In genomic region chr11:29260939-29261705, GRCh38 we compare ENCODE assay signal across 13 cellular contexts.
DNase-seq lines count a peak whose midpoint lies in the region; ATAC-seq and TF ChIP-seq lines count a peak whose summit lies in the region.
"Had no signal": no experiment of that assay in that cellular context is flagged by ENCODE, and none has a peak within 500 bp of the region (broad histone marks: within the 10 kb centered on the region; RNA-seq: fewer than 3 reads in every experiment).

No MANE protein-coding gene starts in this region.

- ATAC-seq in sciatic nerve: no peak

- H3K36me3 Mint-ChIP-seq in mesothelial cell of epicardium: no peaks in the 10 kb centered on the region

- no peaks in the 10 kb centered on the region for H3K4me1 Mint-ChIP-seq in mesothelial cell of epicardium

- H3K4me3 ChIP-seq in choroid plexus epithelial cell (ENCODE audit: low read depth, low read length): no peak overlapping the region
- H3K4me3 ChIP-seq: sigmoid colon, vagina had no signal

- peaks cover 4% of the 10 kb centered on the region for H3K27me3 Mint-ChIP-seq in mesothelial cell of epicardium (ENCODE audit: low read depth)

- DNase-seq in EH (ENCODE audit: low read depth) (peak; percentile 52), LHCN-M2 (ENCODE audit: low read depth) (peak; percentile 51), choroid plexus epithelial cell (ENCODE audit: low read depth) (peak; percentile 67), lung microvascular endothelial cell (ENCODE audit: low read depth in 2 of 2) (peak; percentile 18 to 65), T-helper 2 cell (no peak), mesothelial cell of epicardium (ENCODE audit: low spot score in 2 of 2, unreplicated experiment in 2 of 2) (no peak), sciatic nerve (ENCODE audit: low spot score) (no peak)
- no peak for DNase-seq in stimulated activated CD4-positive, alpha-beta T cell treated with anti-CD3 and anti-CD28 coated beads, Interleukin-1b, Interleukin-23, amount 100 ng/mL, for 48 hours
- DNase-seq: activated naive CD4-positive, alpha-beta T cell; hippocampal formation; NCI-H446 treated with DMSO at 0.1 percent for 48 hours; sigmoid colon had no signal

- no peak overlapping the region for H3K4me3 Mint-ChIP-seq in mesothelial cell of epicardium

- TF ChIP-seq CTCF in choroid plexus epithelial cell (conservative IDR thresholded peaks at IDR 0.05; ENCODE audit: low read depth, low read length) (peak; percentile 22), mesothelial cell of epicardium (IDR thresholded peaks at IDR 0.05; ENCODE audit: unreplicated experiment) (no peak)

- peaks cover 26% of the 10 kb centered on the region for H3K9me3 Mint-ChIP-seq in mesothelial cell of epicardium

- no peak overlapping the region for H3K27ac Mint-ChIP-seq in mesothelial cell of epicardium

- intact Hi-C loops in sciatic nerve (cut with DNase I): no loop called here

Comparison
In these comparisons a context has a peak if more than half of its experiments do, and no peak if none do; other contexts are left out.
1. DNase-seq: peak in EH (single experiment), LHCN-M2 (single experiment), choroid plexus epithelial cell (single experiment) and lung microvascular endothelial cell (2 of 2); none in stimulated activated CD4-positive, alpha-beta T cell treated with anti-CD3 and anti-CD28 coated beads, Interleukin-1b, Interleukin-23, amount 100 ng/mL, for 48 hours (single experiment), T-helper 2 cell (0 of 5), mesothelial cell of epicardium (0 of 2) and sciatic nerve (single experiment).